Comparison of ENCODE assay signal across 1 cellular context in the genomic region with DNA sequence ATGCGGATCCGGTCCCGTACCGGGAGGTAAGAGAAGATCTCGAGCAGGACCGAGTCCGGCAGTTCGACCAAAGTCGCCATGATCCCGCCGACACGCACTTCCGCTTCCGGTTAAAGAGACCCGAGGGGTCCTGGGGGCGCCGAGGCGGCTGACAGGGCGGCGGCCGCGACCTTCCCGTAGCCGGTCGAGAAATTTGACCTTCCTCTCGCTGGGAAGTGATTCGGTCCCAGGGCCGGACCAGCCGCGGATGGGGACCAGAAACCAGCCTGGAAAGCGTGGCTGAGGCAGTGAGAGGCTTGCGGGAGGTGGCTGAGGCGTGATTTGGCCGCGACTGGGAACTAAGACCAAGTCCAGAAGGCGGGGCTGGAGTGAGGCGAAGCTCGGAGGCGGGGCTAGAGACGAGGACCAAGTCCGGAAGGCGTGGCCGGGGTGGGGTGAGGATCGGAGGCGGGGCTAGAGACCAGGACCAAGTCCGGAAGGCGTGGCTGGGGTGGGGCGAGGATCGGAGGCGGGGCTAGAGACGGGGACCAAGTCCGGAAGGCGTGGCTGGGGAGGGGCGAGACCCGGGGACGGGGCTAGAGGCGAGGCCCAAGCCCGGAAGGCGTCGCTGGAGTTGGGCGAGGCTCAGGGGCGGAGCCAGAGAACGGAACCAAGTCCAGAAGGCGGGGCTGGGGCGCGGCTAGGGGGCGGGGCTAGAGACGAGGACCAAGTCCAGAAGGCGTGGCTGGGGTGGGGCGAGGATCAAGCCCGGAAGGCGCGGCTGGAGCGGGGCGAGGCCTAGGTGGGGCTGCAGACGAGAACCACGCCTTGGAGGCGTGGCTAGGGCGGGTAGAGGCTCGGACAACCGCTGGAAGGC.
TF ChIP-seq lines count a peak whose summit lies in the region.

Gene FBXL12 (minus strand): TSS at position 346 of the 856 bp plus-strand sequence. CDS start 266 bp downstream, at position 80.

TF ChIP-seq in HepG2, 621 proteins besides CTCF, POLR2A, EP300 and RAD21 (continued from another document):
- TF ChIP-seq NFE2L2 (IDR thresholded peaks at IDR 0.05; ENCODE audit: low read length) = no peak
- TF ChIP-seq ZKSCAN5 (CRISPR knock-in tag; IDR thresholded peaks at IDR 0.05) = no peak
- no peak for TF ChIP-seq PBX3 (CRISPR knock-in tag; IDR thresholded peaks at IDR 0.05; ENCODE audit: borderline replicate concordance)
- TF ChIP-seq ZNF468 (CRISPR knock-in tag; IDR thresholded peaks at IDR 0.05) = no peak
- no peak for TF ChIP-seq ZNF564 (CRISPR knock-in tag; IDR thresholded peaks at IDR 0.05)
- TF ChIP-seq DBP (CRISPR knock-in tag; IDR thresholded peaks at IDR 0.05; ENCODE audit: not compliant biosample characterization) = no peak
- no peak for TF ChIP-seq ZNF713 (CRISPR knock-in tag; IDR thresholded peaks at IDR 0.05)
- TF ChIP-seq MIXL1 (CRISPR knock-in tag; IDR thresholded peaks at IDR 0.05) = 0 out of 2 replicates have a peak, but pooled peaks have one; percentile 17
- TF ChIP-seq ZNF44 (CRISPR knock-in tag; IDR thresholded peaks at IDR 0.05) = no peak
- TF ChIP-seq ZNF296 (CRISPR knock-in tag; conservative IDR thresholded peaks at IDR 0.05) = 0 out of 2 replicates have a peak, but pooled peaks have one; percentile 36
- no peak for TF ChIP-seq FOXJ3 (CRISPR knock-in tag; IDR thresholded peaks at IDR 0.05; ENCODE audit: borderline replicate concordance)
- no peak for TF ChIP-seq ZNF761 (CRISPR knock-in tag; conservative IDR thresholded peaks at IDR 0.05)
- no peak for TF ChIP-seq AKAP8 (CRISPR knock-in tag; IDR thresholded peaks at IDR 0.05)
- TF ChIP-seq HIVEP1 (CRISPR knock-in tag; IDR thresholded peaks at IDR 0.05) = peak; percentile 80; the same call in 1 of the 2 replicates
- TF ChIP-seq CBFB (CRISPR knock-in tag; IDR thresholded peaks at IDR 0.05) = peak; percentile 34; the same call in 1 of the 2 replicates
- TF ChIP-seq, protein P1, sequence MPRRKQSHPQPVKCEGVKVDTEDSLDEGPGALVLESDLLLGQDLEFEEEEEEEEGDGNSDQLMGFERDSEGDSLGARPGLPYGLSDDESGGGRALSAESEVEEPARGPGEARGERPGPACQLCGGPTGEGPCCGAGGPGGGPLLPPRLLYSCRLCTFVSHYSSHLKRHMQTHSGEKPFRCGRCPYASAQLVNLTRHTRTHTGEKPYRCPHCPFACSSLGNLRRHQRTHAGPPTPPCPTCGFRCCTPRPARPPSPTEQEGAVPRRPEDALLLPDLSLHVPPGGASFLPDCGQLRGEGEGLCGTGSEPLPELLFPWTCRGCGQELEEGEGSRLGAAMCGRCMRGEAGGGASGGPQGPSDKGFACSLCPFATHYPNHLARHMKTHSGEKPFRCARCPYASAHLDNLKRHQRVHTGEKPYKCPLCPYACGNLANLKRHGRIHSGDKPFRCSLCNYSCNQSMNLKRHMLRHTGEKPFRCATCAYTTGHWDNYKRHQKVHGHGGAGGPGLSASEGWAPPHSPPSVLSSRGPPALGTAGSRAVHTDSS (CRISPR knock-in tag; conservative IDR thresholded peaks at IDR 0.05) = no peak
- TF ChIP-seq TIGD3 (CRISPR knock-in tag; IDR thresholded peaks at IDR 0.05; ENCODE audit: borderline replicate concordance) = no peak
- no peak for TF ChIP-seq ZNF615 (CRISPR knock-in tag; IDR thresholded peaks at IDR 0.05; ENCODE audit: borderline replicate concordance)
- no peak for TF ChIP-seq SATB2 (CRISPR knock-in tag; IDR thresholded peaks at IDR 0.05)
- TF ChIP-seq, protein P2, sequence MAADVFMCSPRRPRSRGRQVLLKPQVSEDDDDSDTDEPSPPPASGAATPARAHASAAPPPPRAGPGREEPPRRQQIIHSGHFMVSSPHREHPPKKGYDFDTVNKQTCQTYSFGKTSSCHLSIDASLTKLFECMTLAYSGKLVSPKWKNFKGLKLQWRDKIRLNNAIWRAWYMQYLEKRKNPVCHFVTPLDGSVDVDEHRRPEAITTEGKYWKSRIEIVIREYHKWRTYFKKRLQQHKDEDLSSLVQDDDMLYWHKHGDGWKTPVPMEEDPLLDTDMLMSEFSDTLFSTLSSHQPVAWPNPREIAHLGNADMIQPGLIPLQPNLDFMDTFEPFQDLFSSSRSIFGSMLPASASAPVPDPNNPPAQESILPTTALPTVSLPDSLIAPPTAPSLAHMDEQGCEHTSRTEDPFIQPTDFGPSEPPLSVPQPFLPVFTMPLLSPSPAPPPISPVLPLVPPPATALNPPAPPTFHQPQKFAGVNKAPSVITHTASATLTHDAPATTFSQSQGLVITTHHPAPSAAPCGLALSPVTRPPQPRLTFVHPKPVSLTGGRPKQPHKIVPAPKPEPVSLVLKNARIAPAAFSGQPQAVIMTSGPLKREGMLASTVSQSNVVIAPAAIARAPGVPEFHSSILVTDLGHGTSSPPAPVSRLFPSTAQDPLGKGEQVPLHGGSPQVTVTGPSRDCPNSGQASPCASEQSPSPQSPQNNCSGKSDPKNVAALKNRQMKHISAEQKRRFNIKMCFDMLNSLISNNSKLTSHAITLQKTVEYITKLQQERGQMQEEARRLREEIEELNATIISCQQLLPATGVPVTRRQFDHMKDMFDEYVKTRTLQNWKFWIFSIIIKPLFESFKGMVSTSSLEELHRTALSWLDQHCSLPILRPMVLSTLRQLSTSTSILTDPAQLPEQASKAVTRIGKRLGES (CRISPR knock-in tag; IDR thresholded peaks at IDR 0.05; ENCODE audit: borderline replicate concordance) = no peak
- TF ChIP-seq, protein P3, sequence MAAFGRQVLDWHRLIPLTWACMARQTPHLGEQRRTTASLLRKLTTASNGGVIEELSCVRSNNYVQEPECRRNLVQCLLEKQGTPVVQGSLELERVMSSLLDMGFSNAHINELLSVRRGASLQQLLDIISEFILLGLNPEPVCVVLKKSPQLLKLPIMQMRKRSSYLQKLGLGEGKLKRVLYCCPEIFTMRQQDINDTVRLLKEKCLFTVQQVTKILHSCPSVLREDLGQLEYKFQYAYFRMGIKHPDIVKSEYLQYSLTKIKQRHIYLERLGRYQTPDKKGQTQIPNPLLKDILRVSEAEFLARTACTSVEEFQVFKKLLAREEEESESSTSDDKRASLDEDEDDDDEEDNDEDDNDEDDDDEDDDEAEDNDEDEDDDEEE (CRISPR knock-in tag; IDR thresholded peaks at IDR 0.05) = no peak
- no peak for TF ChIP-seq NFAT5 (CRISPR knock-in tag; IDR thresholded peaks at IDR 0.05)
- no peak for TF ChIP-seq ZNF235 (CRISPR knock-in tag; IDR thresholded peaks at IDR 0.05; ENCODE audit: borderline replicate concordance)
- TF ChIP-seq NCOA5 (CRISPR knock-in tag; IDR thresholded peaks at IDR 0.05) = no peak
- no peak for TF ChIP-seq NFKBIZ (CRISPR knock-in tag; IDR thresholded peaks at IDR 0.05)
- no peak for TF ChIP-seq NKX3-1 (CRISPR knock-in tag; IDR thresholded peaks at IDR 0.05)
- TF ChIP-seq CBX1 (IDR thresholded peaks at IDR 0.05; ENCODE audit: low read depth) = no peak
- TF ChIP-seq ZNF335 (CRISPR knock-in tag; IDR thresholded peaks at IDR 0.05) = peak; percentile 96
- peak; percentile 78 for TF ChIP-seq HDAC2 (CRISPR knock-in tag; IDR thresholded peaks at IDR 0.05)
